Comparison of ENCODE assay signal across 2 cellular contexts in the genomic region with DNA sequence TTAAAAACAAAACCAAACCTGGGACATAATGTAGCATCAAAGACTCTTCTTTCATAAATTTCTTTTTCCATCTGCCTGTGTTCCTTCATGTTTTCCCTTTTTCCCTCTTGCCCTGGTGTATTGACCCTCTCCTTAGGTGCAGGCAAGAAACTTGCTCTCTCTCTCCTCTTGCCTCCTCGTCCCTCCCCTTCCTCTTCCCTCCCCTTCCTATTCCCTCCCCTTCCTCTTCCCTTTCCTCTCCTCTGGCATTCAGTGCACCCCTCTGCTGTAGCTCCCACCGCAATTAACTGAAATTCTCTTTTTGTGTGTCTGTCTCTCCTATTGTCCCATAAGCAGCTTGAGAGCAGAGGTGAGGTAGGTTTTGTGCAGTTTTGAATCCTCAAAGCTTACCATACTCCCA.
TF ChIP-seq lines count a peak whose summit lies in the region.

No MANE protein-coding gene starts in this region.

TF ChIP-seq in HEK293, 187 proteins besides CTCF, POLR2A, EP300 and RAD21 (continued from another document):
- TF ChIP-seq, protein P1, sequence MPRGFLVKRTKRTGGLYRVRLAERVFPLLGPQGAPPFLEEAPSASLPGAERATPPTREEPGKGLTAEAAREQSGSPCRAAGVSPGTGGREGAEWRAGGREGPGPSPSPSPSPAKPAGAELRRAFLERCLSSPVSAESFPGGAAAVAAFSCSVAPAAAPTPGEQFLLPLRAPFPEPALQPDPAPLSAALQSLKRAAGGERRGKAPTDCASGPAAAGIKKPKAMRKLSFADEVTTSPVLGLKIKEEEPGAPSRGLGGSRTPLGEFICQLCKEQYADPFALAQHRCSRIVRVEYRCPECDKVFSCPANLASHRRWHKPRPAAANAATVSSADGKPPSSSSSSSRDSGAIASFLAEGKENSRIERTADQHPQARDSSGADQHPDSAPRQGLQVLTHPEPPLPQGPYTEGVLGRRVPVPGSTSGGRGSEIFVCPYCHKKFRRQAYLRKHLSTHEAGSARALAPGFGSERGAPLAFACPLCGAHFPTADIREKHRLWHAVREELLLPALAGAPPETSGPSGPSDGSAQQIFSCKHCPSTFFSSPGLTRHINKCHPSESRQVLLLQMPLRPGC (tag by site-specific recombination; IDR thresholded peaks at IDR 0.05) = no peak

TF ChIP-seq in WTC11, 78 proteins besides CTCF, POLR2A, EP300 and RAD21:
- TF ChIP-seq, protein P2, sequence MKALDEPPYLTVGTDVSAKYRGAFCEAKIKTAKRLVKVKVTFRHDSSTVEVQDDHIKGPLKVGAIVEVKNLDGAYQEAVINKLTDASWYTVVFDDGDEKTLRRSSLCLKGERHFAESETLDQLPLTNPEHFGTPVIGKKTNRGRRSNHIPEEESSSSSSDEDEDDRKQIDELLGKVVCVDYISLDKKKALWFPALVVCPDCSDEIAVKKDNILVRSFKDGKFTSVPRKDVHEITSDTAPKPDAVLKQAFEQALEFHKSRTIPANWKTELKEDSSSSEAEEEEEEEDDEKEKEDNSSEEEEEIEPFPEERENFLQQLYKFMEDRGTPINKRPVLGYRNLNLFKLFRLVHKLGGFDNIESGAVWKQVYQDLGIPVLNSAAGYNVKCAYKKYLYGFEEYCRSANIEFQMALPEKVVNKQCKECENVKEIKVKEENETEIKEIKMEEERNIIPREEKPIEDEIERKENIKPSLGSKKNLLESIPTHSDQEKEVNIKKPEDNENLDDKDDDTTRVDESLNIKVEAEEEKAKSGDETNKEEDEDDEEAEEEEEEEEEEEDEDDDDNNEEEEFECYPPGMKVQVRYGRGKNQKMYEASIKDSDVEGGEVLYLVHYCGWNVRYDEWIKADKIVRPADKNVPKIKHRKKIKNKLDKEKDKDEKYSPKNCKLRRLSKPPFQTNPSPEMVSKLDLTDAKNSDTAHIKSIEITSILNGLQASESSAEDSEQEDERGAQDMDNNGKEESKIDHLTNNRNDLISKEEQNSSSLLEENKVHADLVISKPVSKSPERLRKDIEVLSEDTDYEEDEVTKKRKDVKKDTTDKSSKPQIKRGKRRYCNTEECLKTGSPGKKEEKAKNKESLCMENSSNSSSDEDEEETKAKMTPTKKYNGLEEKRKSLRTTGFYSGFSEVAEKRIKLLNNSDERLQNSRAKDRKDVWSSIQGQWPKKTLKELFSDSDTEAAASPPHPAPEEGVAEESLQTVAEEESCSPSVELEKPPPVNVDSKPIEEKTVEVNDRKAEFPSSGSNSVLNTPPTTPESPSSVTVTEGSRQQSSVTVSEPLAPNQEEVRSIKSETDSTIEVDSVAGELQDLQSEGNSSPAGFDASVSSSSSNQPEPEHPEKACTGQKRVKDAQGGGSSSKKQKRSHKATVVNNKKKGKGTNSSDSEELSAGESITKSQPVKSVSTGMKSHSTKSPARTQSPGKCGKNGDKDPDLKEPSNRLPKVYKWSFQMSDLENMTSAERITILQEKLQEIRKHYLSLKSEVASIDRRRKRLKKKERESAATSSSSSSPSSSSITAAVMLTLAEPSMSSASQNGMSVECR (CRISPR knock-in tag; IDR thresholded peaks at IDR 0.05; ENCODE audit: borderline replicate concordance) = no peak
- TF ChIP-seq ZNF396 (CRISPR knock-in tag; IDR thresholded peaks at IDR 0.05; ENCODE audit: borderline replicate concordance) = no peak
- TF ChIP-seq, protein P3, sequence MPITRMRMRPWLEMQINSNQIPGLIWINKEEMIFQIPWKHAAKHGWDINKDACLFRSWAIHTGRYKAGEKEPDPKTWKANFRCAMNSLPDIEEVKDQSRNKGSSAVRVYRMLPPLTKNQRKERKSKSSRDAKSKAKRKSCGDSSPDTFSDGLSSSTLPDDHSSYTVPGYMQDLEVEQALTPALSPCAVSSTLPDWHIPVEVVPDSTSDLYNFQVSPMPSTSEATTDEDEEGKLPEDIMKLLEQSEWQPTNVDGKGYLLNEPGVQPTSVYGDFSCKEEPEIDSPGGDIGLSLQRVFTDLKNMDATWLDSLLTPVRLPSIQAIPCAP (CRISPR knock-in tag; IDR thresholded peaks at IDR 0.05) = no peak
- TF ChIP-seq EMX1 (CRISPR knock-in tag; IDR thresholded peaks at IDR 0.05) = no peak
- no peak for TF ChIP-seq MXD4 (CRISPR knock-in tag; IDR thresholded peaks at IDR 0.05; ENCODE audit: borderline replicate concordance)
